ENCODE assay signal across 26 cellular contexts in genomic region chr3:15778332-15778858, GRCh38. TPM values are rescaled to one million over a fixed set of nuclear protein-coding genes. Genes with fewer than 3 reads are reported as not detected.
DNase-seq lines count a peak whose midpoint lies in the region; FAIRE-seq and TF ChIP-seq lines count a peak whose summit lies in the region.
"Had no signal": no experiment of that assay in that cellular context is flagged by ENCODE, and none has a peak within 500 bp of the region (broad histone marks: within the 10 kb centered on the region; RNA-seq: fewer than 3 reads in every experiment).

No MANE protein-coding gene starts in this region.

- H3K36me3 Mint-ChIP-seq in endodermal cell (ENCODE audit: low read depth) (no peaks in the 10 kb centered on the region), osteocyte (ENCODE audit: unreplicated experiment) (peaks cover 36% of the 10 kb centered on the region)

- 72 to 75% methylated on average over 1 to 2 of the region's 2 CpGs for WGBS in endodermal cell (ENCODE audit: insufficient coverage in 1 of 2, insufficient read length in 1 of 2), 2 experiments

- peak; percentile 100 for FAIRE-seq in D721Med (lab: Jason Lieb, UNC)
- FAIRE-seq: A204.1 had no signal

- no peaks in the 10 kb centered on the region for H3K9me3 Mint-ChIP-seq in endodermal cell
- H3K9me3 Mint-ChIP-seq in osteocyte (ENCODE audit: unreplicated experiment), result no peaks in the 10 kb centered on the region
- H3K9me3 Mint-ChIP-seq: activated CD4-positive, alpha-beta memory T cell treated with anti-CD3 and anti-CD28 coated beads, Interleukin-2, amount 10 ng/mL, durations not matched to agents 7 days and 5 days had no signal

- no peak overlapping the region for H3K9ac ChIP-seq in endodermal cell (ENCODE audit: extremely low read depth, low read length, poor library complexity, severe bottlenecking)

- H3K9me3 ChIP-seq in endodermal cell (ENCODE audit: control insufficient read depth, low read length), result no peaks in the 10 kb centered on the region
- H3K9me3 ChIP-seq: ascending aorta, spleen, tibial nerve had no signal

- H3K27me3 Mint-ChIP-seq in endodermal cell (ENCODE audit: insufficient read depth) (no peaks in the 10 kb centered on the region), osteocyte (ENCODE audit: unreplicated experiment) (no peaks in the 10 kb centered on the region)
- H3K27me3 Mint-ChIP-seq: activated CD4-positive, alpha-beta memory T cell treated with anti-CD3 and anti-CD28 coated beads, Interleukin-2, amount 10 ng/mL, durations not matched to agents 7 days and 5 days; activated naive CD8-positive, alpha-beta T cell; B cell had no signal

- H3K27me3 ChIP-seq in endodermal cell (ENCODE audit: control insufficient read depth, insufficient read depth, low read length, poor library complexity, severe bottlenecking), result no peaks in the 10 kb centered on the region
- H3K27me3 ChIP-seq: ascending aorta, spleen, tibial nerve had no signal

- no peak overlapping the region for H3K4me3 ChIP-seq in endodermal cell (ENCODE audit: low read length)
- H3K4me3 ChIP-seq: ascending aorta, spleen, tibial nerve had no signal

- peaks cover 5% of the 10 kb centered on the region for H3K4me1 ChIP-seq in endodermal cell (ENCODE audit: control insufficient read depth, insufficient read depth, low read length)

- DNase-seq in D721Med (ENCODE audit: insufficient read length, low spot score) (no peak), NCI-H82 treated with DMSO at 0.1 percent for 48 hours (lab: John Stamatoyannopoulos, UW; ENCODE audit: unreplicated experiment) (peak; percentile 99), endodermal cell (peak; percentile 59), osteocyte (ENCODE audit: extremely low spot score, unreplicated experiment) (no peak), RPMI8226 (no peak), GDM1 (lab: John Stamatoyannopoulos, UW) (no peak), GOT3 (lab: John Stamatoyannopoulos, UW) (no peak)
- no peak for DNase-seq in activated CD4-positive, alpha-beta T cell treated with anti-CD3 and anti-CD28 coated beads, Interleukin-2, amount 50 U/mL, for 1 hour
- DNase-seq: activated CD4-positive, alpha-beta memory T cell treated with anti-CD3 and anti-CD28 coated beads, Interleukin-2, amount 10 ng/mL, durations not matched to agents 7 days and 5 days; central memory CD4-positive, alpha-beta T cell; dermis blood vessel endothelial cell; GF-D8; NCI-H2081; NCI-H226; NCI-H774; nucleus accumbens; retina; Right ventricle myocardium superior; spleen; stimulated activated CD4-positive, alpha-beta T cell treated with anti-CD3 and anti-CD28 coated beads, Interleukin-4, amount 100 ng/mL, for 24 hours; T-helper 9 cell had no signal

- H3K27ac ChIP-seq in endodermal cell (ENCODE audit: low read depth, low read length), result no peak overlapping the region
- H3K27ac ChIP-seq: ascending aorta, spleen, tibial nerve had no signal

- H3K27ac Mint-ChIP-seq in endodermal cell (peak overlapping the region; percentile 6), osteocyte (ENCODE audit: unreplicated experiment) (peak overlapping the region; percentile 29)
- H3K27ac Mint-ChIP-seq: activated CD4-positive, alpha-beta memory T cell treated with anti-CD3 and anti-CD28 coated beads, Interleukin-2, amount 10 ng/mL, durations not matched to agents 7 days and 5 days; activated naive CD8-positive, alpha-beta T cell; B cell had no signal

- no peak overlapping the region for H3K4me3 Mint-ChIP-seq in endodermal cell
- H3K4me3 Mint-ChIP-seq in osteocyte (ENCODE audit: unreplicated experiment), result no peak overlapping the region
- H3K4me3 Mint-ChIP-seq: activated CD4-positive, alpha-beta memory T cell treated with anti-CD3 and anti-CD28 coated beads, Interleukin-2, amount 10 ng/mL, durations not matched to agents 7 days and 5 days; activated naive CD8-positive, alpha-beta T cell; B cell had no signal

- H3K36me3 ChIP-seq in endodermal cell (ENCODE audit: control insufficient read depth, insufficient read depth, low read length), result no peaks in the 10 kb centered on the region
- H3K36me3 ChIP-seq: ascending aorta, spleen, tibial nerve had no signal

- TF ChIP-seq CTCF in D721Med (IDR thresholded peaks at IDR 0.05; ENCODE audit: insufficient read depth, missing control alignments) (peak; percentile 56), endodermal cell (conservative IDR thresholded peaks at IDR 0.05) (no peak), osteocyte (IDR thresholded peaks at IDR 0.05) (no peak)

- H3K4me1 Mint-ChIP-seq in endodermal cell, result peaks cover 21% of the 10 kb centered on the region
- peaks cover 83% of the 10 kb centered on the region for H3K4me1 Mint-ChIP-seq in osteocyte (ENCODE audit: unreplicated experiment)

RNA-seq across cellular contexts. Expression of gene ANKRD28, which starts 19.4 kb away (rescaled TPM):
- total RNA-seq in endodermal cell (10 to 100 TPM; 33.4 to 37.1 TPM), osteocyte (151 and 160 TPM in 2 replicates)
- polyA plus RNA-seq in endodermal cell (2013, experiment 1 of 2), result 24.5 TPM
- 18.5 TPM for polyA plus RNA-seq in endodermal cell (2013, experiment 2 of 2)

Comparison
In these comparisons a context has a peak if more than half of its experiments do, and no peak if none do; other contexts are left out.
1. DNase-seq: peak in NCI-H82 treated with DMSO at 0.1 percent for 48 hours (single experiment) and endodermal cell (single experiment); none in D721Med (single experiment), osteocyte (single experiment), RPMI8226 (single experiment), activated CD4-positive, alpha-beta T cell treated with anti-CD3 and anti-CD28 coated beads, Interleukin-2, amount 50 U/mL, for 1 hour (single experiment), GDM1 (single experiment) and GOT3 (single experiment).